In the genomic region with DNA sequence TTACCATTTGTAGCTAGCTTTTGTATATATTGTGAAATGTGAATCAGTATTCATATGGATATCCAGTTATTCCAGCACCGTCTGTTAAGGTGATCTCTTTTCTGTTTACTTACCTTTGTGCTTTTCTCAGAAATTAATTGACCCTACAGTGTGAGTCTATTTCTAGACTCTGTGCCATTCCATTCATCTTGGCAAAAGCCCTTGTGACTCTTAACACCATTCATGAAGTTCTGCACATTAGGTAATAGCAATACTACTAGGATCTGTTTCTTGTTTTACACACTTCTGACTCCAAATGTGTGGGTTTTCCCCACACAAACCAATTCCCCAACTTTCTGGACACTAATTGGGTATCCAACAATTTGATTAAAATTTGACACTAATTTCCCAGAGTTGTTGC, we compare ENCODE assay signal across 19 cellular contexts. TPM values are rescaled to one million over a fixed set of nuclear protein-coding genes. Genes with fewer than 3 reads are reported as not detected.
A peak's percentile ranks its signal among the peaks of the same experiment; 100 is the strongest.
DNase-seq lines count a peak whose midpoint lies in the region; ATAC-seq, FAIRE-seq and TF ChIP-seq lines count a peak whose summit lies in the region.
"Had no signal": no experiment of that assay in that cellular context is flagged by ENCODE, and none has a peak within 500 bp of the region (broad histone marks: within the 10 kb centered on the region; RNA-seq: fewer than 3 reads in every experiment).

No MANE protein-coding gene starts in this region.

- TF ChIP-seq POLR2A in GM12892 (IDR thresholded peaks at IDR 0.05; ENCODE audit: low read depth, low read length) (no peak), heart left ventricle (IDR thresholded peaks at IDR 0.05) (no peak)

- peak; percentile 54 to 85 (median 63) for ATAC-seq in heart left ventricle
- ATAC-seq in lower lobe of right lung = no peak

- H3K9me2 ChIP-seq in Karpas-422 (replicated peaks; ENCODE audit: insufficient read depth, low read length) = no peaks in the 10 kb centered on the region

- H3K4me1 ChIP-seq in Karpas-422 (ENCODE audit: low read length) (peaks cover 52% of the 10 kb centered on the region), heart left ventricle (peaks cover 0 to 4% (median 0%) of the 10 kb centered on the region in 12 donors), mesenchymal stem cell (ENCODE audit: control insufficient read depth, insufficient read depth, low read depth, low read length) (no peaks in the 10 kb centered on the region), lower lobe of right lung (no peaks in the 10 kb centered on the region)
- H3K4me1 ChIP-seq: HAP-1 had no signal

- peaks cover 68% of the 10 kb centered on the region for H3K79me2 ChIP-seq in Karpas-422 (ENCODE audit: low read length)

- H2BK12ac ChIP-seq in mesenchymal stem cell (ENCODE audit: low read length in 2 of 2) = no peak overlapping the region

- H3K18ac ChIP-seq in mesenchymal stem cell (ENCODE audit: low read depth in 1 of 2, low read length in 2 of 2) = no peak overlapping the region

- H2AFZ ChIP-seq in Karpas-422 (ENCODE audit: low read length) (no peak overlapping the region), mesenchymal stem cell (ENCODE audit: low read depth, low read length) (no peak overlapping the region)

- H3K23ac ChIP-seq in mesenchymal stem cell (ENCODE audit: low read length in 2 of 2) = no peak overlapping the region

- no peak overlapping the region for H2AK5ac ChIP-seq in mesenchymal stem cell (ENCODE audit: low read length, severe bottlenecking)

- H3K4me3 ChIP-seq in Karpas-422 (ENCODE audit: low read length) = no peak overlapping the region
- no peak overlapping the region for H3K4me3 ChIP-seq in heart left ventricle
- H3K4me3 ChIP-seq in mesenchymal stem cell (ENCODE audit: insufficient read depth in 1 of 2, low read depth in 1 of 2, low read length in 2 of 2) = no peak overlapping the region
- no peak overlapping the region for H3K4me3 ChIP-seq in lower lobe of right lung
- H3K4me3 ChIP-seq: HAP-1 had no signal

- H3K14ac ChIP-seq in mesenchymal stem cell (ENCODE audit: low read length in 2 of 2) = no peak overlapping the region

- TF ChIP-seq CTCF in heart left ventricle (IDR thresholded peaks at IDR 0.05) = no peak
- no peak for TF ChIP-seq CTCF in lower lobe of right lung (IDR thresholded peaks at IDR 0.05)

- H4K20me1 ChIP-seq in Karpas-422 (ENCODE audit: insufficient read depth, low read depth, low read length) = no peaks in the 10 kb centered on the region

- no peak overlapping the region for H4K8ac ChIP-seq in mesenchymal stem cell (ENCODE audit: low read length)

- FAIRE-seq in GM12892 (lab: Jason Lieb, UNC) = peak; percentile 40
- FAIRE-seq: GM12891, H54 had no signal

- no peak overlapping the region for H4K91ac ChIP-seq in mesenchymal stem cell (ENCODE audit: low read length)

- no peak overlapping the region for H3K4ac ChIP-seq in mesenchymal stem cell (ENCODE audit: low read depth in 1 of 2, low read length in 2 of 2)

- peaks cover 68% of the 10 kb centered on the region for H3K36me3 ChIP-seq in Karpas-422 (ENCODE audit: insufficient read depth, low read length)
- H3K36me3 ChIP-seq in heart left ventricle = peaks cover 0 to 9% (median 2%) of the 10 kb centered on the region in 9 donors
- peaks cover 0 to 1% of the 10 kb centered on the region in 2 experiments for H3K36me3 ChIP-seq in mesenchymal stem cell (ENCODE audit: control insufficient read depth in 1 of 2, insufficient read depth in 2 of 2, low read depth in 1 of 2, low read length in 2 of 2)
- H3K36me3 ChIP-seq in lower lobe of right lung = no peaks in the 10 kb centered on the region
- H3K36me3 ChIP-seq: HAP-1 had no signal

- H3K79me1 ChIP-seq in mesenchymal stem cell (replicated peaks; ENCODE audit: low read length, poor library complexity, severe bottlenecking) = no peaks in the 10 kb centered on the region

- no peak overlapping the region for H2BK15ac ChIP-seq in mesenchymal stem cell (ENCODE audit: low read depth, poor library complexity, severe bottlenecking)

- H3K4me2 ChIP-seq in Karpas-422 (ENCODE audit: low read depth, low read length, poor library complexity, severe bottlenecking) (no peak overlapping the region), mesenchymal stem cell (ENCODE audit: low read length, poor library complexity, severe bottlenecking) (no peak overlapping the region)

- intact Hi-C loops in heart left ventricle (cut with DNase I) = loop anchor here in 1 of 10 donors (10.0 kb wide), 1 partner anchor 559 kb away; no protein-coding TSS in a partner anchor
- intact Hi-C loops in lower lobe of right lung (cut with DNase I) = no loop called here

- 50 to 70% (median 60%) methylated on average over 1 of the region's 1 CpG for WGBS in heart left ventricle, 4 donors
- 100% methylated on average over 1 of the region's 1 CpG for WGBS in mesenchymal stem cell

- DNase-seq in GM12892 (ENCODE audit: insufficient read length) (no peak), Karpas-422 (no peak), heart left ventricle (no peak), mesenchymal stem cell (no peak), T-helper 2 cell (no peak), lower lobe of right lung (no peak)
- no peak for DNase-seq in stimulated activated naive CD4-positive, alpha-beta T cell treated with Interleukin-2 at 50 U/mL for 16 hours (lab: John Stamatoyannopoulos, UW)
- DNase-seq: C1 segment of cervical spinal cord; Calu3; CD4-positive, alpha-beta memory T cell; COR-L47; DMS53; DMS79 treated with DMSO at 0.1 percent for 48 hours; GF-D8; GOT3; HFFc6 had no signal

- H3K27me3 ChIP-seq in Karpas-422 (ENCODE audit: low read length) (no peaks in the 10 kb centered on the region), heart left ventricle (no peaks in the 10 kb centered on the region), mesenchymal stem cell (ENCODE audit: control insufficient read depth in 1 of 2, insufficient read depth in 1 of 2, low read length in 2 of 2) (no peaks in the 10 kb centered on the region), lower lobe of right lung (ENCODE audit: low read depth) (no peaks in the 10 kb centered on the region)

- H3K9ac ChIP-seq in Karpas-422 (ENCODE audit: low read length) (no peak overlapping the region), mesenchymal stem cell (ENCODE audit: low read length) (no peak overlapping the region)

- no peak overlapping the region for H2BK120ac ChIP-seq in mesenchymal stem cell (ENCODE audit: low read depth, low read length)

- H3K9me3 ChIP-seq in Karpas-422 (ENCODE audit: low read length) (no peaks in the 10 kb centered on the region), heart left ventricle (peaks cover 0 to 8% (median 5%) of the 10 kb centered on the region in 12 donors), mesenchymal stem cell (ENCODE audit: control insufficient read depth, low read length) (peaks cover 1% of the 10 kb centered on the region), lower lobe of right lung (no peaks in the 10 kb centered on the region)
- H3K9me3 ChIP-seq: HAP-1 had no signal

- peak overlapping the region; percentile 54 for H3K27ac ChIP-seq in Karpas-422 (ENCODE audit: low read length)
- peak overlapping the region in 1 of 12 donors; percentile 17 for H3K27ac ChIP-seq in heart left ventricle
- H3K27ac ChIP-seq in mesenchymal stem cell (ENCODE audit: low read length, poor library complexity, severe bottlenecking) = no peak overlapping the region
- no peak overlapping the region for H3K27ac ChIP-seq in lower lobe of right lung

- H2BK5ac ChIP-seq in mesenchymal stem cell (ENCODE audit: low read depth, low read length, poor library complexity, severe bottlenecking) = peak overlapping the region; percentile 57

RNA-seq across cellular contexts. Expression of a gene that starts 40.4 kb away (rescaled TPM):
- 8.6 TPM for polyA plus RNA-seq in GM12892 (2012; ENCODE audit: missing spikeins)
- total RNA-seq in Karpas-422 (2014; rRNA removed; shearing (Covaris generic); ENCODE audit: low replicate concordance) = 235 and 297 TPM in 2 replicates
- total RNA-seq in heart left ventricle (10 to 100 TPM; 13.0 to 24.1 (median 16.1) TPM), lower lobe of right lung (24.1 TPM)
- polyA plus RNA-seq in heart left ventricle = 1 to 10 TPM; 2.8 to 4.2 TPM
- 9.4 TPM for polyA plus RNA-seq in mesenchymal stem cell (2013, experiment 1 of 2)
- polyA plus RNA-seq in mesenchymal stem cell (2013, experiment 2 of 2) = 8.6 TPM

Comparison
In these comparisons a context has a peak if more than half of its experiments do, and no peak if none do; other contexts are left out.
1. ATAC-seq: peak in heart left ventricle (4 of 4); none in lower lobe of right lung (0 of 2).